Comparison of ENCODE assay signal across 2 cellular contexts in genomic region chr11:129820228-129820627, GRCh38. TPM values are rescaled to one million over a fixed set of nuclear protein-coding genes. Genes with fewer than 3 reads are reported as not detected.
"Had no signal": no experiment of that assay in that cellular context is flagged by ENCODE, and none has a peak within 500 bp of the region (broad histone marks: within the 10 kb centered on the region; RNA-seq: fewer than 3 reads in every experiment).

No MANE protein-coding gene starts in this region.

RNA-seq across cellular contexts. Expression of gene TMEM45B, which starts 4.6 kb away (rescaled TPM):
- total RNA-seq: activated B cell treated with CpG ODN at 0.5 μM for 24 hours, astrocyte had no signal
